In the genomic region with DNA sequence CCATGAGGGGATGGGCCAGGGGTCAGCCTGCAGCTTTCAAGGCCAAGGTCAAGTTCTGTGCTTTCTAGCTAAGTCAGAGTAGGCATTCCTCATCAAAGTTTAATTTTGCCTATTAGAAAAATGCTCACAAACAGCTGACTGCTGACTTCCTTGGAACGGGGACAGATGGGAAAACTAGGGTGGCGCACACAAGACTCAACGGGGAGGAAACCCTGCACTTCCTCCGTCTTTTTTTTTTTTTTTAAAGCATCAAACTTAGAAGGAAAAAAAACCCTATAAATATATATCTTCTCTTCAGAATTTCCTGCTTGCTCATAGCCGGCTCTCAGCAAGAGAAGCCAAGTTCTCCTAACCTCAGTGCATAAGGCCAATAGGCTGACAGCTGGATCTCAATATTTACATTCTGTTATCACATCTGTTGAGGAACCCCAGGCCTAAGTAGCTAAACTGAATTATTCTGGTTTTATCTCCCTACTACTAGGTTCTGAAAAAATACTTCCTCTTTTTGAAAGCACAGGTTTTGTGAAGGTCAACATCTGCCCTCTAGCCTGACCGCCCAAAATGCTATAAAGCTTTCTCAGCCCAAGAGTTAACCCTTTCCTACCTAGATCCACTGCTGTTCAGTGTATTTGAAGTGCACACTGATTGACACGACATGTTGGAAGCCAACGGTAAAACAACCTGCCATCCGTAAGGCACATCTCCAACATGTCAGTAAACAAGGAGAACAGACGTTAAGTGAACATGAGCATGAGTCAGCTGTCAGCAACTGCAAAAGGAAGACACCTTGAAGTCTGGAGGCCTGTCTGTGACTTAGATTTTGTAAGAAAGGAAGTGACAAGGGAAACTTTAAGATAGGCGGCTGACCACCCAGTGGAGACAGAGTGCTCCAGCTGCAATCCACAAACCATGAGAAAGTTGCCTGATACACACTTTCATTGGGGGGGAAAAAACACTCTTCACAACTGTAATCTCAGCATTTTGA, we compare ENCODE assay signal across 9 cellular contexts.
DNase-seq lines count a peak whose midpoint lies in the region; ATAC-seq and TF ChIP-seq lines count a peak whose summit lies in the region.
"Had no signal": no experiment of that assay in that cellular context is flagged by ENCODE, and none has a peak within 500 bp of the region (broad histone marks: within the 10 kb centered on the region; RNA-seq: fewer than 3 reads in every experiment).

No MANE protein-coding gene starts in this region.

- H3K27me3 ChIP-seq in hepatocyte (no peaks in the 10 kb centered on the region), adrenal gland (no peaks in the 10 kb centered on the region)

- peak; percentile 89 for ATAC-seq in GM18511 (IDR thresholded peaks at IDR 0.05; ENCODE audit: unreplicated experiment)
- ATAC-seq in GM21723 (IDR thresholded peaks at IDR 0.05; ENCODE audit: unreplicated experiment): peak; percentile 74

- H3K79me2 ChIP-seq in hepatocyte: no peaks in the 10 kb centered on the region

- H3K9me3 ChIP-seq in hepatocyte (ENCODE audit: low read depth): no peaks in the 10 kb centered on the region
- H3K9me3 ChIP-seq in adrenal gland (replicated peaks in 1 of 3): no peaks in the 10 kb centered on the region

- H3K4me1 ChIP-seq in hepatocyte (ENCODE audit: insufficient read depth) (no peaks in the 10 kb centered on the region), adrenal gland (replicated peaks in 1 of 2) (peaks cover 0 to 10% of the 10 kb centered on the region in 2 donors)

- DNase-seq in NCI-H2171 treated with DMSO at 0.1 percent for 48 hours (lab: John Stamatoyannopoulos, UW) (peak; percentile 93), hepatocyte (ENCODE audit: low spot score) (peak; percentile 16), adrenal gland (no peak), nucleus accumbens (lab: John Stamatoyannopoulos, UW) (no peak), activated gamma-delta T cell (lab: John Stamatoyannopoulos, UW) (no peak), substantia nigra (lab: John Stamatoyannopoulos, UW) (no peak)
- DNase-seq: stimulated activated CD4-positive, alpha-beta T cell treated with anti-CD3 and anti-CD28 coated beads, Interleukin-4, amount 100 ng/mL, for 4 hours had no signal

- TF ChIP-seq POLR2A in adrenal gland (IDR thresholded peaks at IDR 0.05): no peak

- WGBS in hepatocyte (ENCODE audit: low lambda C conversion rate, missing lambda C conversion rate): 42% methylated on average over 11 of the region's 11 CpGs
- 22 to 31% (median 26%) methylated on average over 11 of the region's 11 CpGs for WGBS in adrenal gland, 4 donors

- no peak overlapping the region for H2AFZ ChIP-seq in hepatocyte

- intact Hi-C loops in adrenal gland (cut with DNase I): no loop called here

- H4K20me1 ChIP-seq in hepatocyte (ENCODE audit: insufficient read depth, poor library complexity, severe bottlenecking): no peaks in the 10 kb centered on the region

- H3K36me3 ChIP-seq in hepatocyte (replicated peaks; ENCODE audit: insufficient read depth, low read depth) (no peaks in the 10 kb centered on the region), adrenal gland (replicated peaks in 1 of 2) (no peaks in the 10 kb centered on the region)

- H3K27ac ChIP-seq in hepatocyte (no peak overlapping the region), adrenal gland (no peak overlapping the region), substantia nigra (ENCODE audit: low read depth, low read length, poor library complexity, severe bottlenecking) (no peak overlapping the region)

- H3K4me2 ChIP-seq in hepatocyte: no peak overlapping the region

- H3K9me2 ChIP-seq in hepatocyte (replicated peaks; ENCODE audit: insufficient read depth): no peaks in the 10 kb centered on the region

- H3K4me3 ChIP-seq in hepatocyte: no peak overlapping the region
- no peak overlapping the region for H3K4me3 ChIP-seq in adrenal gland

- TF ChIP-seq CTCF in hepatocyte (IDR thresholded peaks at IDR 0.05; ENCODE audit: poor library complexity): no peak
- TF ChIP-seq CTCF in adrenal gland (IDR thresholded peaks at IDR 0.05): no peak

Comparison
In these comparisons a context has a peak if more than half of its experiments do, and no peak if none do; other contexts are left out.
1. DNase-seq: peak in NCI-H2171 treated with DMSO at 0.1 percent for 48 hours (single experiment) and hepatocyte (single experiment); none in adrenal gland (0 of 7), nucleus accumbens (0 of 56), activated gamma-delta T cell (single experiment) and substantia nigra (0 of 49).